ENCODE assay signal across 2 cellular contexts in the genomic region with DNA sequence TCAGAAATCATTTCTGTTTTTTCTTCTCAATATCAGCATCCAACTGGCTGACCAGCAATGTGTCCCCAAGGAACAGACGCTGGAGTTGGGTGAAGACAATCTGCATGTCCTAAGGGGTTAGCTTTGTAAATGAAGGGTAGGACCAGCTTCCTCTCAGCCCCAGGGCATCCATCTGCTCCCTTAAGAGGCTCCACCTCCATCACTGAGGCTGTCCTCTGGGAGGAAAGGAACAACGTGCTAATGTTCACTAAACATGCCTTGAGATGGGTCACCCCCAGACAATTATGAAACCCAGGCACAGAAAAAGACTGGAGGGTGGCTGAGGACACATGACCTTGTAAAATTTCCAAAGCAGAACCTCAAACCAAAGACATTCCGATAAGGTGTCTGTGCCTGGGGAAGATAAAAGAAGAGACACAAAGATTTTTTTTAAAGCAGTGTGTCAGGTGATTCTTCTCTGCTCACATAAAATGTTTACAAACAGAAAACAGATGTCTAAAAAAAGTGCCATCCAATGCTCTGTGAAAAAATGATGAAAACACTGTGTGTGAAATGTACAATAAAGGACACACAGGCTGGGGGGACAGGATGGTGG.
TF ChIP-seq lines count a peak whose summit lies in the region.

No MANE protein-coding gene starts in this region.

TF ChIP-seq in endothelial cell of umbilical vein, 7 proteins besides CTCF, POLR2A, EP300 and RAD21:
- TF ChIP-seq EZH2 (IDR thresholded peaks at IDR 0.05; ENCODE audit: borderline replicate concordance, low read depth, low read length, severe bottlenecking), result no peak
- TF ChIP-seq MYC (IDR thresholded peaks at IDR 0.05; ENCODE audit: low read depth, low read length), result no peak
- no peak for TF ChIP-seq POLR2AphosphoS5 (IDR thresholded peaks at IDR 0.05; ENCODE audit: insufficient read depth, low read depth, low read length)
- TF ChIP-seq JUN (IDR thresholded peaks at IDR 0.05; ENCODE audit: borderline replicate concordance, insufficient read depth, insufficient read length, low read depth), result no peak
- no peak for TF ChIP-seq FOS (IDR thresholded peaks at IDR 0.05; ENCODE audit: borderline replicate concordance, insufficient read depth, low read length)
- TF ChIP-seq, protein P1, sequence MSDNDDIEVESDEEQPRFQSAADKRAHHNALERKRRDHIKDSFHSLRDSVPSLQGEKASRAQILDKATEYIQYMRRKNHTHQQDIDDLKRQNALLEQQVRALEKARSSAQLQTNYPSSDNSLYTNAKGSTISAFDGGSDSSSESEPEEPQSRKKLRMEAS (IDR thresholded peaks at IDR 0.05; ENCODE audit: insufficient read depth, insufficient read length), result no peak
- TF ChIP-seq GATA2 (IDR thresholded peaks at IDR 0.05; ENCODE audit: insufficient read depth, insufficient read length, low read depth, low read length), result no peak

TF ChIP-seq in GM12891, 5 proteins besides CTCF, POLR2A, EP300 and RAD21:
- TF ChIP-seq SPI1 (IDR thresholded peaks at IDR 0.05; ENCODE audit: low read depth, low read length), result no peak
- no peak for TF ChIP-seq POLR2AphosphoS5 (IDR thresholded peaks at IDR 0.05; ENCODE audit: low read depth, low read length)
- no peak for TF ChIP-seq TAF1 (IDR thresholded peaks at IDR 0.05; ENCODE audit: low read depth, low read length)
- TF ChIP-seq PAX5 (IDR thresholded peaks at IDR 0.05; ENCODE audit: insufficient read depth, low read length, severe bottlenecking), result no peak
- no peak for TF ChIP-seq POU2F2 (IDR thresholded peaks at IDR 0.05; ENCODE audit: low read depth, low read length)
